ENCODE assay signal across 1 cellular context in the genomic region with DNA sequence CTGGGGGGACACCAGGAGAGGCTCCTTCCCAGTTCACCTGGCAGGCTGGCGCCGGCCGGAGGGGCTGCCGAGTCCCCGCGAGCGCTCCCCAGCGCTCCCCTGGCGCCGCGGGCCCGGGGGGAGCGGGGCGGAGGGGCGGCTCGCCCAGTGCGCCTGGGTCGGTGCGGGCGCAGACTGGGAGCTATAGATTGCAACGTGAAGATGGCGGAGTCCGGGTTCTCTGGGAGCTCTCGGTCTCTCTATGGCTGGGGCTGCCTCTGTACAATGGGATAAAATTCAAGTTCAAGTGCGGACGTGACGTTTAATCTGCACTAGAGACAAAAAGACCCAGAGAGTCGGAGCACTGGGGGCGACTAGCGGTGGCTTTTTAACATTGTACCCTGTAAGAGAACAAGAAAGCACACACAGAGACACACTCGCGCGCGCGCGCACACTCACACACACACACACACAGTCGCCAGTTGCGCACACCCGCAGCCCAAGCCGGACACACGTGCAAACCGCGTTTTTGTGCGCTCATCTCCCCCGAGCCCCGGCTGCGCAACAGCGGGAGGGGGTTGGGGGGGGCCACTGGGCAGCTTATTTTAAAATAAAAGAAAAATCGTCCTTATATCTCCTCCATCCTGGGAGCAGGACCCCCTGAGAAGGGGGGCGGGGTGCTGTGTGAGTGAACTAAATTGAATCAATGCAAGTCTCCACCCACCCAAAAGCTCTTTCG.
A peak's percentile ranks its signal among the peaks of the same experiment; 100 is the strongest.
TF ChIP-seq lines count a peak whose summit lies in the region.

TSS of gene BCL11B (minus strand) at position 247 of the 718 bp plus-strand sequence. CDS start 979 bp downstream, outside the sequence.

TF ChIP-seq in HEK293, 187 proteins besides CTCF, POLR2A, EP300 and RAD21 (continued from another document):
- TF ChIP-seq SP3 (tag by site-specific recombination; IDR thresholded peaks at IDR 0.05) (peak; percentile 32; the same call in 1 of the 2 replicates), ZNF449 (tag by site-specific recombination; IDR thresholded peaks at IDR 0.05) (peak; percentile 41; the same call in 1 of the 2 replicates), YY1 (tag by site-specific recombination; IDR thresholded peaks at IDR 0.05) (peak; percentile 70), ZNF629 (tag by site-specific recombination; IDR thresholded peaks at IDR 0.05) (peak; percentile 84), ZNF660 (tag by site-specific recombination; IDR thresholded peaks at IDR 0.05) (peak; percentile 76), ZBTB17 (tag by site-specific recombination; IDR thresholded peaks at IDR 0.05) (peak; percentile 76), SCRT1 (tag by site-specific recombination; IDR thresholded peaks at IDR 0.05; ENCODE audit: borderline replicate concordance) (0 out of 2 replicates have a peak, but pooled peaks have one; percentile 9), ZNF626 (tag by site-specific recombination; IDR thresholded peaks at IDR 0.05) (no peak)
